ENCODE assay signal across 1 cellular context in the genomic region with DNA sequence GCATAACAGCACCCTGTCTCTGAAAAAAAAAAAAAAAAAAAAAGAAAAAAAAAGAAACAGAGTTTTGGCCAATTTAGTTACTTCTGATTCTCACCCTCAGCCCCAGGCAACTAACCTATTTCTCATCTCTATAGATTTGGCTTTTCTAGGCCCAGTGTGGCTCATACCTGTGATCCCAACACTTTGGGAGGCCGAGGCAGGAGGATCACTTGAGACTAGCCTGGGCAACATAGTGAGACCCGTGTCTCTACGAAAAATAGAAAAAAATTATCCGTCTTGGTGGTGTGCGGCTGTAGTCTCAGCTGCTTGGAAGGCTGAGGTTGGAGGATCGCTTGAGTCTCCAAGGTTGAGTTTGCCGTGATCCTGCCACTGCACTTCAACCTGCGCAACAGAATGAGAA.
TF ChIP-seq lines count a peak whose summit lies in the region.

No MANE protein-coding gene starts in this region.

TF ChIP-seq in WTC11, 78 proteins besides CTCF, POLR2A, EP300 and RAD21 (continued from another document):
- TF ChIP-seq, protein P1, sequence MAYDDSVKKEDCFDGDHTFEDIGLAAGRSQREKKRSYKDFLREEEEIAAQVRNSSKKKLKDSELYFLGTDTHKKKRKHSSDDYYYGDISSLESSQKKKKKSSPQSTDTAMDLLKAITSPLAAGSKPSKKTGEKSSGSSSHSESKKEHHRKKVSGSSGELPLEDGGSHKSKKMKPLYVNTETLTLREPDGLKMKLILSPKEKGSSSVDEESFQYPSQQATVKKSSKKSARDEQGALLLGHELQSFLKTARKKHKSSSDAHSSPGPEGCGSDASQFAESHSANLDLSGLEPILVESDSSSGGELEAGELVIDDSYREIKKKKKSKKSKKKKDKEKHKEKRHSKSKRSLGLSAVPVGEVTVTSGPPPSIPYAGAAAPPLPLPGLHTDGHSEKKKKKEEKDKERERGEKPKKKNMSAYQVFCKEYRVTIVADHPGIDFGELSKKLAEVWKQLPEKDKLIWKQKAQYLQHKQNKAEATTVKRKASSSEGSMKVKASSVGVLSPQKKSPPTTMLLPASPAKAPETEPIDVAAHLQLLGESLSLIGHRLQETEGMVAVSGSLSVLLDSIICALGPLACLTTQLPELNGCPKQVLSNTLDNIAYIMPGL (CRISPR knock-in tag; IDR thresholded peaks at IDR 0.05): no peak
- no peak for TF ChIP-seq GRHL2 (CRISPR knock-in tag; IDR thresholded peaks at IDR 0.05; ENCODE audit: insufficient replicate concordance, severe bottlenecking)
- no peak for TF ChIP-seq ELF4 (CRISPR knock-in tag; IDR thresholded peaks at IDR 0.05; ENCODE audit: low read depth)
- no peak for TF ChIP-seq JAZF1 (CRISPR knock-in tag; IDR thresholded peaks at IDR 0.05)
- TF ChIP-seq, protein P2, sequence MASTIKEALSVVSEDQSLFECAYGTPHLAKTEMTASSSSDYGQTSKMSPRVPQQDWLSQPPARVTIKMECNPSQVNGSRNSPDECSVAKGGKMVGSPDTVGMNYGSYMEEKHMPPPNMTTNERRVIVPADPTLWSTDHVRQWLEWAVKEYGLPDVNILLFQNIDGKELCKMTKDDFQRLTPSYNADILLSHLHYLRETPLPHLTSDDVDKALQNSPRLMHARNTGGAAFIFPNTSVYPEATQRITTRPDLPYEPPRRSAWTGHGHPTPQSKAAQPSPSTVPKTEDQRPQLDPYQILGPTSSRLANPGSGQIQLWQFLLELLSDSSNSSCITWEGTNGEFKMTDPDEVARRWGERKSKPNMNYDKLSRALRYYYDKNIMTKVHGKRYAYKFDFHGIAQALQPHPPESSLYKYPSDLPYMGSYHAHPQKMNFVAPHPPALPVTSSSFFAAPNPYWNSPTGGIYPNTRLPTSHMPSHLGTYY (CRISPR knock-in tag; IDR thresholded peaks at IDR 0.05): no peak
